9 cellular contexts compared by ENCODE assay signal in the genomic region with DNA sequence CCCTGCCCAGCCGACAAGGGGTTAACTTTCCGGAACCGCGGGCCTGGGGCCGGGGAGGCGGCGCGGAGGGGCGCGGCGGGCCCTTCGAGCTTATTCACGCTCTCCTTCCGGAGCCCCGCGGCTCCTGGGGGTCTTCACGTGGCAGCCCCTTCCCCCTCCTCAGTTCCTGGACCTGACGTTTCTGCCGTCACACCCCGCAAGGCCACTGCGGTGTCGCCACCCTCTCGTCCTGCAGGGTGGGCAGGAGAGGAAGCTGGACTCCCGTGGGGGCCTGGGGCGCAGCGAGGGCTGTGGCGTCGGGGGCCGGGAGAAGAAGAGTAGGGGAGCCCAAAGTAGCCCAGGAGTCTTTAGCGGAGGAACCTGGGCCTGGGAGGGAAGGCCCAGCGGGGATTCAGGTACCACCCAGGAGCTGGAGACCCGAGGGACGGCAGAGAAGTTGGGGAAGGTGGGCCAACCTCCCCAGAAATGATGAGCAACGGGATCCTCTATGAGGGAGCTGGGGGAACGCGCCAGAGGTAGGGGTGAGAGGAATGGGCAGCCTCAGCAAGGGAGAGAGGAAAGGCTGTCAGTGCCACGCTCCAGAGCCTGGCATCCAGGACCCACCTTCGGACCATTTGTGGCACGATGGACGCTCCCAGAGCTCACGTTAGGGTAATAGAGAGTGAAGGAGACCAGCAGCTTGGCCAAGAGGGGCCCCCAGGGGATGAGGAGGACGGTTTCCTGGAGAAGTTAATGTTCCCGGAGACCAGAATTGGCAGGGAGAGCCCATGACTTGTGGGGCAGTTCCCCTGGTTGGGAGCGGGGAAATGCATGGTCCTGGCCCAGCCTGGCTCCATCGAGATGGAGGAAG. TPM values are rescaled to one million over a fixed set of nuclear protein-coding genes. Genes with fewer than 3 reads are reported as not detected.
DNase-seq lines count a peak whose midpoint lies in the region; ATAC-seq and TF ChIP-seq lines count a peak whose summit lies in the region.
"Had no signal": no experiment of that assay in that cellular context is flagged by ENCODE, and none has a peak within 500 bp of the region (broad histone marks: within the 10 kb centered on the region; RNA-seq: fewer than 3 reads in every experiment).

No MANE protein-coding gene starts in this region.

- H3K4me3 ChIP-seq in CD8-positive, alpha-beta memory T cell (ENCODE audit: low read length), result no peak overlapping the region
- H3K4me3 ChIP-seq in endocrine pancreas (ENCODE audit: control insufficient read depth, insufficient read depth, low read length), result no peak overlapping the region
- H3K4me3 ChIP-seq in PC-3 (ENCODE audit: low read length), result no peak overlapping the region

- peaks cover 21 to 42% (median 22%) of the 10 kb centered on the region in 3 donors for H3K4me1 Mint-ChIP-seq in CD8-positive, alpha-beta memory T cell
- H3K4me1 Mint-ChIP-seq in progenitor cell of endocrine pancreas (ENCODE audit: low read depth), result peaks cover 11% of the 10 kb centered on the region

- intact Hi-C loops in PC-3 (cut with micrococcal nuclease), result no loop called here

- no peaks in the 10 kb centered on the region for H4K20me1 ChIP-seq in PC-3 (ENCODE audit: low read length)

- H3K27ac ChIP-seq in CD8-positive, alpha-beta memory T cell (ENCODE audit: low read depth, low read length), result no peak overlapping the region
- H3K27ac ChIP-seq in PC-3 (ENCODE audit: low read length), result no peak overlapping the region

- H3K9ac ChIP-seq in endocrine pancreas (ENCODE audit: control insufficient read depth, insufficient read depth, low read length) (peak overlapping the region; percentile 21), PC-3 (ENCODE audit: low read length) (no peak overlapping the region)

- H3K9me3 ChIP-seq in CD8-positive, alpha-beta memory T cell (ENCODE audit: low read length), result no peaks in the 10 kb centered on the region
- H3K9me3 ChIP-seq in endocrine pancreas (ENCODE audit: control insufficient read depth, low read length) (no peaks in the 10 kb centered on the region), PC-3 (ENCODE audit: low read length) (no peaks in the 10 kb centered on the region)

- TF ChIP-seq CTCF in progenitor cell of endocrine pancreas (IDR thresholded peaks at IDR 0.05; ENCODE audit: unreplicated experiment) (no peak), PC-3 (conservative IDR thresholded peaks at IDR 0.05; ENCODE audit: low read depth, low read length) (no peak)

- H3K4me3 Mint-ChIP-seq in CD8-positive, alpha-beta memory T cell, result peak overlapping the region in 6 of 7 donors; percentile 41 to 75 (median 53)
- peak overlapping the region; percentile 47 for H3K4me3 Mint-ChIP-seq in progenitor cell of endocrine pancreas (ENCODE audit: low read depth)

- H3K4me1 ChIP-seq in CD8-positive, alpha-beta memory T cell (ENCODE audit: insufficient read depth, low read length), result peaks cover 26% of the 10 kb centered on the region
- no peaks in the 10 kb centered on the region for H3K4me1 ChIP-seq in endocrine pancreas (ENCODE audit: control insufficient read depth, insufficient read depth, low read length)
- H3K4me1 ChIP-seq in PC-3 (ENCODE audit: insufficient read depth, low read length), result peaks cover 11% of the 10 kb centered on the region

- H3K36me3 ChIP-seq in CD8-positive, alpha-beta memory T cell (ENCODE audit: insufficient read depth, low read length), result no peaks in the 10 kb centered on the region
- no peaks in the 10 kb centered on the region for H3K36me3 ChIP-seq in endocrine pancreas (ENCODE audit: control insufficient read depth, insufficient read depth, low read length)
- H3K36me3 ChIP-seq in PC-3 (ENCODE audit: low read depth, low read length), result no peaks in the 10 kb centered on the region

- no peaks in the 10 kb centered on the region for H3K9me2 ChIP-seq in PC-3 (replicated peaks; ENCODE audit: low read length)

- no peak for ATAC-seq in PC-3
- ATAC-seq in GM19463 (IDR thresholded peaks at IDR 0.05; ENCODE audit: unreplicated experiment), result no peak
- ATAC-seq: activated CD4-positive, CD25-positive, alpha-beta regulatory T cell treated with anti-CD3 and anti-CD28 coated beads, Interleukin-2, amount 50 U/mL, for 24 hours had no signal

- peak overlapping the region in 7 of 8 donors; percentile 51 to 87 (median 71) for H3K27ac Mint-ChIP-seq in CD8-positive, alpha-beta memory T cell
- H3K27ac Mint-ChIP-seq in progenitor cell of endocrine pancreas, result no peak overlapping the region

- BruUV-seq in PC-3 (replicated peaks; lab: Mats Ljungman, UMichigan), result no TSS peak

- POLR2A ChIA-PET in CD8-positive, alpha-beta memory T cell (lab: Charles Lee), result interaction anchor here (0.6 to 1.3 kb wide), 5 partner anchors 193 to 228 kb away, joined by 3 to 6 read pairs (median 3); no protein-coding TSS in a partner anchor
- POLR2A ChIA-PET in PC-3 (lab: Charles Lee; ENCODE audit: unreplicated experiment), result interaction anchor here (0.6 kb wide), 1 partner anchor 17 kb away, joined by 3 read pairs; no protein-coding TSS in a partner anchor

- H3K9me3 Mint-ChIP-seq in CD8-positive, alpha-beta memory T cell, result no peaks in the 10 kb centered on the region
- H3K9me3 Mint-ChIP-seq in progenitor cell of endocrine pancreas (ENCODE audit: low read depth), result no peaks in the 10 kb centered on the region

- H3K4me2 ChIP-seq in PC-3 (ENCODE audit: low read length), result no peak overlapping the region

- H2AFZ ChIP-seq in PC-3 (ENCODE audit: low read length), result no peak overlapping the region

- TF ChIP-seq EP300 in Ishikawa (IDR thresholded peaks at IDR 0.05; ENCODE audit: borderline replicate concordance), result no peak

- no peaks in the 10 kb centered on the region for H3F3A ChIP-seq in PC-3 (ENCODE audit: low read length, unreplicated experiment)

- no peaks in the 10 kb centered on the region for H3K36me3 Mint-ChIP-seq in CD8-positive, alpha-beta memory T cell
- H3K36me3 Mint-ChIP-seq in progenitor cell of endocrine pancreas (ENCODE audit: insufficient read depth), result no peaks in the 10 kb centered on the region

- peaks cover 0 to 2% of the 10 kb centered on the region in 2 donors for H3K27me3 Mint-ChIP-seq in CD8-positive, alpha-beta memory T cell
- peaks cover 38% of the 10 kb centered on the region for H3K27me3 Mint-ChIP-seq in progenitor cell of endocrine pancreas

- no peak for DNase-seq in CD8-positive, alpha-beta memory T cell
- DNase-seq in progenitor cell of endocrine pancreas (ENCODE audit: low spot score, unreplicated experiment) (no peak), PC-3 (no peak), G401 (ENCODE audit: low spot score) (no peak)
- DNase-seq: MM.1S had no signal

- H3K27me3 ChIP-seq in CD8-positive, alpha-beta memory T cell (ENCODE audit: insufficient read depth, low read length, poor library complexity, severe bottlenecking), result no peaks in the 10 kb centered on the region
- no peaks in the 10 kb centered on the region for H3K27me3 ChIP-seq in endocrine pancreas (ENCODE audit: control insufficient read depth, insufficient read depth, low read length)
- H3K27me3 ChIP-seq in PC-3 (ENCODE audit: low read length), result no peaks in the 10 kb centered on the region

- TF ChIP-seq RAD21 in Ishikawa (IDR thresholded peaks at IDR 0.05; ENCODE audit: low read depth), result no peak

- H3K79me2 ChIP-seq in PC-3 (ENCODE audit: low read length), result no peaks in the 10 kb centered on the region

- CTCF ChIA-PET in CD8-positive, alpha-beta memory T cell (lab: Charles Lee), result interaction anchor here (1.0 to 1.6 kb wide), 3 partner anchors 8 to 193 kb away, joined by 3 to 14 read pairs (median 4); a partner anchor contains a TSS
- CTCF ChIA-PET in PC-3 (lab: Charles Lee), result no interaction called here

- in situ Hi-C loops in G401 (cut with HindIII; ENCODE audit: low sequenced_read_pairs), result no loop called here

TF ChIP-seq in Ishikawa, 13 proteins besides CTCF, POLR2A, EP300 and RAD21:
- TF ChIP-seq ZBTB7A (IDR thresholded peaks at IDR 0.05; ENCODE audit: low read depth) (peak; percentile 57; the same call in 1 of the 2 replicates), CREB1 (IDR thresholded peaks at IDR 0.05; ENCODE audit: low read depth) (no peak), TEAD4 (IDR thresholded peaks at IDR 0.05) (no peak)

RNA-seq across cellular contexts. Expression of a gene that starts 3.3 kb away (rescaled TPM):
- 10 to 100 TPM; 39.5 to 42.7 TPM for total RNA-seq in CD8-positive, alpha-beta memory T cell
- polyA plus RNA-seq in CD8-positive, alpha-beta memory T cell, result 1.3 TPM
- total RNA-seq in progenitor cell of endocrine pancreas, result 0.69 and 0.86 TPM in 2 replicates
- 2.0 and 4.4 TPM in 2 replicates for total RNA-seq in PC-3 (2014; rRNA removed)
- total RNA-seq in G401 (2014; rRNA removed; shearing (Covaris generic)), result 20.2 and 37.8 TPM in 2 replicates

RNA-seq across cellular contexts. Expression of a gene that starts 9.8 kb away (rescaled TPM):
- total RNA-seq in CD8-positive, alpha-beta memory T cell, result 10 to 100 TPM; 54.2 to 56.2 TPM
- 60.0 TPM for polyA plus RNA-seq in CD8-positive, alpha-beta memory T cell
- total RNA-seq in progenitor cell of endocrine pancreas (21.9 and 25.4 TPM in 2 replicates), PC-3 (2014; rRNA removed) (45.7 and 58.6 TPM in 2 replicates)
- 48.0 and 63.1 TPM in 2 replicates for total RNA-seq in G401 (2014; rRNA removed; shearing (Covaris generic))

RNA-seq across cellular contexts. Expression of a gene that starts 21.7 kb away (rescaled TPM):
- total RNA-seq in CD8-positive, alpha-beta memory T cell, result 10 to 100 TPM; 38.5 to 43.8 TPM
- 33.2 TPM for polyA plus RNA-seq in CD8-positive, alpha-beta memory T cell
- total RNA-seq in progenitor cell of endocrine pancreas (39.1 and 44.0 TPM in 2 replicates), PC-3 (2014; rRNA removed) (47.9 and 57.4 TPM in 2 replicates)
- 48.8 and 56.7 TPM in 2 replicates for total RNA-seq in G401 (2014; rRNA removed; shearing (Covaris generic))

RNA-seq across cellular contexts. Expression of a gene that starts 26.5 kb away (rescaled TPM):
- total RNA-seq in CD8-positive, alpha-beta memory T cell, result 1 to 10 TPM; 1.0 to 1.2 TPM
- 0.32 TPM for polyA plus RNA-seq in CD8-positive, alpha-beta memory T cell
- total RNA-seq in progenitor cell of endocrine pancreas, result 11.1 and 12.4 TPM in 2 replicates
- total RNA-seq in PC-3 (2014; rRNA removed), result 6.9 and 7.9 TPM in 2 replicates
- total RNA-seq in G401 (2014; rRNA removed; shearing (Covaris generic)), result 65.0 and 65.6 TPM in 2 replicates
